ENCODE assay signal across 23 cellular contexts in the genomic region with DNA sequence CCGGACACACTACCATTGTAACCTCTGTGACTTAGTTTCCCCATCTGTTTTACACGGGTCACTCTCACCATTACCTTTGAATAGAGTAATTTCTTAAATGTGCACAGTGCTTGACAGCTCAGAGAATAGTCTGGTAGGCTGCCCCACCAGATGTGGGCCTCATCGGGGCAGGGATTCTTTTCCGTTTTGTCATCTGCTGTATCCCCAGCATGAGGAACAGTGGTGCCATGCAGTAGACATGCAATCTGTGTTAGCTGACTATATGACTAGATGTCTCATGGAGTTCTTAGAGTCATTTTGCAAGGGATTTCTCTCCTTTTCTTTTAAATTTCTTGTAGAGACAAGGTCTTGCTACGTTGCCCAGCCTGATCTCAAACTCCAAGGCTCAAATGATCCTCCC. TPM values are rescaled to one million over a fixed set of nuclear protein-coding genes. Genes with fewer than 3 reads are reported as not detected.
DNase-seq lines count a peak whose midpoint lies in the region; ATAC-seq and TF ChIP-seq lines count a peak whose summit lies in the region.
"Had no signal": no experiment of that assay in that cellular context is flagged by ENCODE, and none has a peak within 500 bp of the region (broad histone marks: within the 10 kb centered on the region; RNA-seq: fewer than 3 reads in every experiment).

No MANE protein-coding gene starts in this region.

- no peak overlapping the region for H2AK9ac ChIP-seq in IMR-90 (replicated peaks; ENCODE audit: low read depth, low read length, poor library complexity)

- H3F3A ChIP-seq in smooth muscle cell (ENCODE audit: low read depth): peaks cover 9% of the 10 kb centered on the region

- dilution Hi-C loops in IMR-90 (cut with HindIII; ENCODE audit: low sequenced_read_pairs, unreplicated experiment): no loop called here

- no peaks in the 10 kb centered on the region for H3K79me2 ChIP-seq in smooth muscle cell (ENCODE audit: low read depth)

- H2AFZ ChIP-seq in IMR-90 (replicated peaks; ENCODE audit: low read length, poor library complexity) (peak overlapping the region; percentile 56), smooth muscle cell (ENCODE audit: low read depth) (peak overlapping the region; percentile 21)

- no peaks in the 10 kb centered on the region for H3K36me3 ChIP-seq in IMR-90 (ENCODE audit: control insufficient read depth, insufficient read depth, low read length)
- H3K36me3 ChIP-seq in smooth muscle cell (ENCODE audit: low read depth): no peaks in the 10 kb centered on the region
- H3K36me3 ChIP-seq in stomach: no peaks in the 10 kb centered on the region
- H3K36me3 ChIP-seq: BLaER1 treated with 17β-estradiol and CSF1 and Interleukin-3, amounts not matched to agents 10 nM and 100 nM; colonic mucosa; heart left ventricle; left ventricle myocardium inferior; spleen had no signal

- in situ Hi-C loops in IMR-90 (cut with MboI; ENCODE audit: low sequenced_read_pairs): no loop called here

- H2BK120ac ChIP-seq in IMR-90 (ENCODE audit: low read depth, low read length): no peak overlapping the region

- no peak overlapping the region for H2AK5ac ChIP-seq in IMR-90 (ENCODE audit: low read depth, low read length)

- DNase-seq in activated CD8-positive, alpha-beta memory T cell treated with anti-CD3 and anti-CD28 coated beads, Interleukin-2, amount 10 ng/mL, durations not matched to agents 7 days and 5 days: no peak
- DNase-seq in activated CD8-positive, alpha-beta memory T cell treated with anti-CD3 and anti-CD28 coated beads for 24 hours: no peak
- DNase-seq in IMR-90 (no peak), smooth muscle cell (lab: John Stamatoyannopoulos, UW; ENCODE audit: unreplicated experiment) (no peak), amniotic stem cell (lab: John Stamatoyannopoulos, UW) (no peak), stomach (no peak)
- DNase-seq in effector memory CD8-positive, alpha-beta T cell: no peak
- DNase-seq: activated CD4-positive, alpha-beta T cell treated with anti-CD3 and anti-CD28 coated beads, Interleukin-2, amount 50 U/mL, for 4 hours; activated T-cell treated with anti-CD3 and anti-CD28 coated beads, Interleukin-2, amount 50 U/mL, for 1 hour; colonic mucosa; GF-D8; heart left ventricle; Karpas-422; left ventricle myocardium inferior; NCI-H2029; NCI-H345; PC-3; stimulated activated CD4-positive, alpha-beta T cell treated with anti-CD3 and anti-CD28 coated beads, Interleukin-4, amount 100 ng/mL, for 24 hours had no signal

- no peak overlapping the region for H2BK5ac ChIP-seq in IMR-90 (ENCODE audit: low read depth, low read length, poor library complexity, severe bottlenecking)

- no peaks in the 10 kb centered on the region for H3K9me3 Mint-ChIP-seq in activated CD8-positive, alpha-beta memory T cell treated with anti-CD3 and anti-CD28 coated beads, Interleukin-2, amount 10 ng/mL, durations not matched to agents 7 days and 5 days (ENCODE audit: low read depth)
- no peaks in the 10 kb centered on the region for H3K9me3 Mint-ChIP-seq in effector memory CD8-positive, alpha-beta T cell
- H3K9me3 Mint-ChIP-seq: activated naive CD4-positive, alpha-beta T cell treated with anti-CD3 and anti-CD28 coated beads, Interleukin-2, amount 50 U/mL, for 24 hours; T-helper 1 cell treated with Interleukin-12 subunit alpha and Interleukin-12 subunit beta and Interleukin-4 antibody, amounts not matched to agents 30 μg/mL and 1 μg/mL, for 36 hours had no signal

- BruUV-seq in IMR-90 (replicated peaks; lab: Mats Ljungman, UMichigan): no TSS peak

- H2BK15ac ChIP-seq in IMR-90 (ENCODE audit: low read depth, low read length): no peak overlapping the region

- no peak overlapping the region for H4K8ac ChIP-seq in IMR-90 (ENCODE audit: low read depth in 2 of 2, low read length in 2 of 2)

- H4K91ac ChIP-seq in IMR-90 (ENCODE audit: insufficient read depth, low read depth, low read length): no peak overlapping the region

- no peak overlapping the region for H3K9ac ChIP-seq in IMR-90 (ENCODE audit: low read depth, low read length)
- peak overlapping the region; percentile 50 for H3K9ac ChIP-seq in smooth muscle cell (ENCODE audit: low read depth)
- H3K9ac ChIP-seq: BLaER1 treated with 17β-estradiol and CSF1 and Interleukin-3, amounts not matched to agents 10 nM and 100 nM had no signal

- H3K23ac ChIP-seq in IMR-90 (ENCODE audit: low read depth, low read length): no peak overlapping the region

- H3K56ac ChIP-seq in IMR-90 (ENCODE audit: extremely low read depth, insufficient read depth, low read length): no peak overlapping the region

- H3K4me2 ChIP-seq in IMR-90 (ENCODE audit: low read depth, low read length): no peak overlapping the region
- no peak overlapping the region for H3K4me2 ChIP-seq in smooth muscle cell

- no peaks in the 10 kb centered on the region; a peak in 1 of 4 replicates for H3K79me1 ChIP-seq in IMR-90 (ENCODE audit: low read depth in 1 of 2, low read length in 2 of 2)

- no peak for TF ChIP-seq EP300 in stomach (IDR thresholded peaks at IDR 0.05)

- H3K27ac ChIP-seq in IMR-90 (ENCODE audit: insufficient read depth, low read length): no peak overlapping the region
- H3K27ac ChIP-seq in smooth muscle cell (ENCODE audit: low read depth): peak overlapping the region; percentile 78
- no peak overlapping the region for H3K27ac ChIP-seq in stomach
- H3K27ac ChIP-seq: BLaER1 treated with 17β-estradiol and CSF1 and Interleukin-3, amounts not matched to agents 10 nM and 100 nM; colonic mucosa; heart left ventricle; left ventricle myocardium inferior; spleen had no signal

- peaks cover 6% of the 10 kb centered on the region; the same call in 1 of the 2 replicates for H3K9me1 ChIP-seq in IMR-90 (ENCODE audit: insufficient read depth, low read length)

- TF ChIP-seq CTCF in IMR-90 (conservative IDR thresholded peaks at IDR 0.05; ENCODE audit: low read depth, low read length): no peak
- TF ChIP-seq CTCF in smooth muscle cell (IDR thresholded peaks at IDR 0.05; ENCODE audit: borderline replicate concordance, insufficient read depth, poor library complexity, severe bottlenecking): no peak
- no peak for TF ChIP-seq CTCF in stomach (IDR thresholded peaks at IDR 0.05)

- peak; percentile 33 for ATAC-seq in activated CD8-positive, alpha-beta memory T cell treated with anti-CD3 and anti-CD28 coated beads, Interleukin-2, amount 10 ng/mL, durations not matched to agents 7 days and 5 days
- ATAC-seq in IMR-90 (ENCODE audit: low read depth) (no peak), HG02763 (IDR thresholded peaks at IDR 0.05; ENCODE audit: unreplicated experiment) (no peak)
- ATAC-seq in effector memory CD8-positive, alpha-beta T cell (replicated peaks): no peak
- ATAC-seq: heart left ventricle, PC-3 had no signal

- no peak overlapping the region for H3K18ac ChIP-seq in IMR-90 (ENCODE audit: low read depth, low read length)

- H3K9me3 ChIP-seq in IMR-90 (ENCODE audit: control insufficient read depth, insufficient read depth, low read length) (no peaks in the 10 kb centered on the region), smooth muscle cell (replicated peaks; ENCODE audit: low read depth) (no peaks in the 10 kb centered on the region), stomach (no peaks in the 10 kb centered on the region)
- H3K9me3 ChIP-seq: colonic mucosa, heart left ventricle, left ventricle myocardium inferior, spleen had no signal

- no peaks in the 10 kb centered on the region; the same call in 1 of the 2 replicates for H4K20me1 ChIP-seq in IMR-90 (ENCODE audit: insufficient read depth, low read length)
- no peaks in the 10 kb centered on the region for H4K20me1 ChIP-seq in smooth muscle cell (ENCODE audit: low read depth)
- H4K20me1 ChIP-seq: BLaER1 treated with 17β-estradiol and CSF1 and Interleukin-3, amounts not matched to agents 10 nM and 100 nM had no signal

- no peak overlapping the region for H3K27ac Mint-ChIP-seq in activated CD8-positive, alpha-beta memory T cell treated with anti-CD3 and anti-CD28 coated beads, Interleukin-2, amount 10 ng/mL, durations not matched to agents 7 days and 5 days
- H3K27ac Mint-ChIP-seq in effector memory CD8-positive, alpha-beta T cell: peak overlapping the region; percentile 20 to 75
- H3K27ac Mint-ChIP-seq: activated naive CD4-positive, alpha-beta T cell treated with anti-CD3 and anti-CD28 coated beads, Interleukin-2, amount 50 U/mL, for 24 hours; T-helper 1 cell treated with Interleukin-12 subunit alpha and Interleukin-12 subunit beta and Interleukin-4 antibody, amounts not matched to agents 30 μg/mL and 1 μg/mL, for 36 hours had no signal

- peaks cover 34% of the 10 kb centered on the region for H3K27me3 Mint-ChIP-seq in activated CD8-positive, alpha-beta memory T cell treated with anti-CD3 and anti-CD28 coated beads, Interleukin-2, amount 10 ng/mL, durations not matched to agents 7 days and 5 days
- peaks cover 18 to 32% of the 10 kb centered on the region in 2 donors for H3K27me3 Mint-ChIP-seq in effector memory CD8-positive, alpha-beta T cell

- H3K4me3 ChIP-seq in IMR-90 (ENCODE audit: insufficient read depth, low read depth, low read length): no peak overlapping the region
- H3K4me3 ChIP-seq in smooth muscle cell: no peak overlapping the region
- H3K4me3 ChIP-seq in stomach: no peak overlapping the region
- H3K4me3 ChIP-seq: BLaER1 treated with 17β-estradiol and CSF1 and Interleukin-3, amounts not matched to agents 10 nM and 100 nM; colonic mucosa; heart left ventricle; left ventricle myocardium inferior had no signal

- no peaks in the 10 kb centered on the region; the same call in 1 of the 2 replicates for H3K27me3 ChIP-seq in IMR-90 (ENCODE audit: control insufficient read depth, insufficient read depth, low read length)
- H3K27me3 ChIP-seq in smooth muscle cell (ENCODE audit: low read depth): no peaks in the 10 kb centered on the region
- H3K27me3 ChIP-seq in stomach: no peaks in the 10 kb centered on the region
- H3K27me3 ChIP-seq: BLaER1 treated with 17β-estradiol and CSF1 and Interleukin-3, amounts not matched to agents 10 nM and 100 nM; colonic mucosa; heart left ventricle had no signal

- peaks cover 16% of the 10 kb centered on the region for H3K4me1 Mint-ChIP-seq in activated CD8-positive, alpha-beta memory T cell treated with anti-CD3 and anti-CD28 coated beads, Interleukin-2, amount 10 ng/mL, durations not matched to agents 7 days and 5 days
- H3K4me1 Mint-ChIP-seq in effector memory CD8-positive, alpha-beta T cell (ENCODE audit: low read depth in 2 of 2): peaks cover 9 to 10% of the 10 kb centered on the region in 2 donors

- POLR2A ChIA-PET in IMR-90 (lab: Charles Lee; ENCODE audit: unreplicated experiment): no interaction called here

- TF ChIP-seq RAD21 in IMR-90 (IDR thresholded peaks at IDR 0.05; ENCODE audit: low read length): no peak

- peak overlapping the region; percentile 56 for H3K4me3 Mint-ChIP-seq in activated CD8-positive, alpha-beta memory T cell treated with anti-CD3 and anti-CD28 coated beads, Interleukin-2, amount 10 ng/mL, durations not matched to agents 7 days and 5 days
- H3K4me3 Mint-ChIP-seq in effector memory CD8-positive, alpha-beta T cell: peak overlapping the region; percentile 45 to 71

- no CpG with 5 or more reads among the region's 5 CpGs for WGBS in IMR-90 (ENCODE audit: extremely low coverage in 2 of 2, insufficient read length in 1 of 2), 2 experiments
- WGBS in smooth muscle cell (ENCODE audit: low lambda C conversion rate): 62% methylated on average over 5 of the region's 5 CpGs
- WGBS in stomach, 5 donors: 86 to 90% (median 90%) methylated on average over 5 of the region's 5 CpGs

- H3K14ac ChIP-seq in IMR-90 (replicated peaks; ENCODE audit: low read depth, low read length): no peak overlapping the region; the same call in 1 of the 2 replicates

- no peaks in the 10 kb centered on the region for H3K36me3 Mint-ChIP-seq in activated CD8-positive, alpha-beta memory T cell treated with anti-CD3 and anti-CD28 coated beads, Interleukin-2, amount 10 ng/mL, durations not matched to agents 7 days and 5 days
- peaks cover 3% of the 10 kb centered on the region for H3K36me3 Mint-ChIP-seq in effector memory CD8-positive, alpha-beta T cell (ENCODE audit: insufficient read depth)
- H3K36me3 Mint-ChIP-seq: activated naive CD4-positive, alpha-beta T cell treated with anti-CD3 and anti-CD28 coated beads, Interleukin-2, amount 50 U/mL, for 24 hours had no signal

- H2BK20ac ChIP-seq in IMR-90 (ENCODE audit: low read depth, low read length): no peak overlapping the region

- no peak overlapping the region for H4K5ac ChIP-seq in IMR-90 (ENCODE audit: low read depth, low read length)

- peaks cover 6% of the 10 kb centered on the region for H3K4me1 ChIP-seq in IMR-90 (ENCODE audit: control insufficient read depth, insufficient read depth, low read length)
- H3K4me1 ChIP-seq in smooth muscle cell (ENCODE audit: low read depth): peaks cover 9% of the 10 kb centered on the region
- H3K4me1 ChIP-seq in stomach: peaks cover 2 to 10% (median 6%) of the 10 kb centered on the region in 4 donors
- H3K4me1 ChIP-seq: colonic mucosa had no signal

- intact Hi-C loops in IMR-90 (cut with micrococcal nuclease): no loop called here
- intact Hi-C loops in stomach (cut with DNase I; ENCODE audit: low total_unique reads): no loop called here

- H3K4ac ChIP-seq in IMR-90 (ENCODE audit: low read depth, low read length): no peak overlapping the region

- TF ChIP-seq POLR2A in IMR-90 (IDR thresholded peaks at IDR 0.05; ENCODE audit: low read depth, low read length) (no peak), stomach (IDR thresholded peaks at IDR 0.05) (no peak)

- CTCF ChIA-PET in activated CD8-positive, alpha-beta memory T cell treated with anti-CD3 and anti-CD28 coated beads, Interleukin-2, amount 10 ng/mL, durations not matched to agents 7 days and 5 days (lab: Charles Lee): interaction anchor here (1.7 kb wide), 1 partner anchor 23 kb away, joined by 4 read pairs; no protein-coding TSS in a partner anchor
- CTCF ChIA-PET in IMR-90 (lab: Yijun Ruan, JAX): no interaction called here

RNA-seq across cellular contexts. Expression of gene PLEKHG3, which starts 44.9 kb away (rescaled TPM):
- total RNA-seq in activated CD8-positive, alpha-beta memory T cell treated with anti-CD3 and anti-CD28 coated beads, Interleukin-2, amount 10 ng/mL, durations not matched to agents 7 days and 5 days: 10 to 100 TPM; 11.9 to 28.2 TPM
- total RNA-seq in IMR-90 (2012; rRNA removed): 4.4 and 8.2 TPM in 2 replicates
- 8.4 and 10.6 TPM in 2 replicates for polyA plus RNA-seq in IMR-90 (2012; rRNA removed)
- 3.5 and 6.2 TPM in 2 replicates for polyA plus RNA-seq in IMR-90 (2012; cell fraction: cytosol; rRNA removed)
- 28.4 and 37.6 TPM in 2 replicates for polyA plus RNA-seq in IMR-90 (2012; cell fraction: nucleus; rRNA removed; ENCODE audit: low replicate concordance)
- total RNA-seq in smooth muscle cell: 15.6 and 17.6 TPM in 2 replicates
- polyA plus RNA-seq in smooth muscle cell: 18.3 and 21.9 TPM in 2 replicates
- total RNA-seq in stomach: 100 to 1,000 TPM in 1 of 5 donors, 10 to 100 TPM in 4; 25.3 to 292 (median 27.2) TPM
- polyA plus RNA-seq in stomach: 10 to 100 TPM in 1 of 3 donors, 1 to 10 TPM in 2; 7.3 to 24.8 (median 9.2) TPM
